In the genomic region with DNA sequence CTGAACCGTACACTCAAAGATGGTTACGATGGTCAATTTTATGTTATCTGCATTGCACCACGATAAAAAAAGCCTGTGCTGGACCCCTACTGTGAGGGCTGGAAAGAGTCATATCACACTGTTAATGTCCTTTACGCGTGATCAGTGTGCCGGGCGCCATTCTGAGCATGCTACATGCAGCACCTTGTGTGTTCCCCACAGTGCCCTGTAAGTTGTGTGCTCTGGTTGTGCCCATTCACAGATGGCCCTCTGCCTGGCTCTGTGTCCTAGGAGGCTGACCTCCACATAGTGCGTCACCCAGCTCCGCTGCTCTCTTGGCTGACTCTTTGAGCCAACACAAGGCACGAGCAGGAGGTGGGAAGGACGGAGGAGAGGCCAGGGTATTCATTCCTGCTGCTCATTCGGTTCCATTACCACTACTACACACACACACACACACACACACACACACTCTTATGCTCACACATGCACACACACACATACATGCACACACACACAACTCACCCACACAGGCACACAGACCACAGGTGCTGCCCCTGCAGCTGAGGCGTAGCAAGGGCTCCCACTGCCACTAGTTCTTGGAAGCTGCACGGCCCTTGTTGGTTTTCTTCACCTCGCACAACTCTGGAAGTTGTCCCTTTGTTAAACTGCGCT, we compare ENCODE assay signal across 23 cellular contexts.
"Had no signal": no experiment of that assay in that cellular context is flagged by ENCODE, and none has a peak within 500 bp of the region (broad histone marks: within the 10 kb centered on the region; RNA-seq: fewer than 3 reads in every experiment).

No MANE protein-coding gene starts in this region.

- H3K36me3 Mint-ChIP-seq: activated naive CD4-positive, alpha-beta T cell treated with anti-CD3 and anti-CD28 coated beads, Interleukin-2, amount 10 ng/mL, durations not matched to agents 7 days and 5 days; activated naive CD8-positive, alpha-beta T cell treated with anti-CD3 and anti-CD28 coated beads for 36 hours; T-cell had no signal

- ATAC-seq: activated CD4-positive, alpha-beta T cell treated with anti-CD3 and anti-CD28 coated beads for 36 hours; activated CD8-positive, alpha-beta T cell treated with anti-CD3 and anti-CD28 coated beads for 36 hours; activated T-cell treated with anti-CD3 and anti-CD28 coated beads, Interleukin-2, amount 50 U/mL, for 72 hours; PC-3; T-cell had no signal

- H3K4me1 Mint-ChIP-seq: activated CD4-positive, alpha-beta T cell treated with anti-CD3 and anti-CD28 coated beads for 36 hours; activated naive CD4-positive, alpha-beta T cell treated with anti-CD3 and anti-CD28 coated beads, Interleukin-2, amount 10 ng/mL, durations not matched to agents 7 days and 5 days; activated naive CD8-positive, alpha-beta T cell treated with anti-CD3 and anti-CD28 coated beads for 36 hours had no signal

- H3K9me3 Mint-ChIP-seq: activated CD8-positive, alpha-beta T cell treated with anti-CD3 and anti-CD28 coated beads for 36 hours; activated naive CD4-positive, alpha-beta T cell treated with anti-CD3 and anti-CD28 coated beads, Interleukin-2, amount 10 ng/mL, durations not matched to agents 7 days and 5 days; activated naive CD8-positive, alpha-beta T cell treated with anti-CD3 and anti-CD28 coated beads for 36 hours; activated T-cell treated with anti-CD3 and anti-CD28 coated beads, Interleukin-2, amount 50 U/mL, for 72 hours; activated T-helper 2 cell treated with anti-CD3 and anti-CD28 coated beads, Interferon-gamma antibody, Interleukin-2, Interleukin-4, amounts not matched to agents 10 μg/mL and 5 μg/mL and 100 μg/mL, durations not matched to agents 14 hours and 24 hours and 36 hours; T-cell had no signal

- H3K27ac ChIP-seq: VCaP had no signal

- H3K4me3 Mint-ChIP-seq: activated CD4-positive, alpha-beta T cell treated with anti-CD3 and anti-CD28 coated beads for 36 hours; activated CD8-positive, alpha-beta T cell treated with anti-CD3 and anti-CD28 coated beads for 36 hours; activated naive CD4-positive, alpha-beta T cell treated with anti-CD3 and anti-CD28 coated beads, Interleukin-2, amount 10 ng/mL, durations not matched to agents 7 days and 5 days; activated naive CD8-positive, alpha-beta T cell treated with anti-CD3 and anti-CD28 coated beads for 36 hours; activated T-cell treated with anti-CD3 and anti-CD28 coated beads, Interleukin-2, amount 50 U/mL, for 72 hours; T-cell had no signal

- H3K27ac Mint-ChIP-seq: activated CD4-positive, alpha-beta T cell treated with anti-CD3 and anti-CD28 coated beads for 36 hours; activated CD8-positive, alpha-beta T cell treated with anti-CD3 and anti-CD28 coated beads for 36 hours; activated naive CD4-positive, alpha-beta T cell treated with anti-CD3 and anti-CD28 coated beads, Interleukin-2, amount 10 ng/mL, durations not matched to agents 7 days and 5 days; activated naive CD8-positive, alpha-beta T cell treated with anti-CD3 and anti-CD28 coated beads for 36 hours; activated T-cell treated with anti-CD3 and anti-CD28 coated beads, Interleukin-2, amount 50 U/mL, for 72 hours; activated T-helper 2 cell treated with anti-CD3 and anti-CD28 coated beads, Interferon-gamma antibody, Interleukin-2, Interleukin-4, amounts not matched to agents 10 μg/mL and 5 μg/mL and 100 μg/mL, durations not matched to agents 14 hours and 24 hours and 36 hours; T-cell had no signal

- DNase-seq: activated CD4-positive, alpha-beta T cell treated with anti-CD3 and anti-CD28 coated beads for 36 hours; activated CD8-positive, alpha-beta memory T cell treated with anti-CD3 and anti-CD28 coated beads, Interleukin-2, amount 50 U/mL, for 4 hours; activated CD8-positive, alpha-beta T cell treated with anti-CD3 and anti-CD28 coated beads for 36 hours; activated gamma-delta T cell treated with Interleukin-2 at 50 U/mL for 16 hours; activated naive CD4-positive, alpha-beta T cell treated with anti-CD3 and anti-CD28 coated beads, Interleukin-2, amount 10 ng/mL, durations not matched to agents 7 days and 5 days; activated naive CD8-positive, alpha-beta T cell treated with anti-CD3 and anti-CD28 coated beads for 36 hours; activated T-cell treated with anti-CD3 and anti-CD28 coated beads, Interleukin-2, amount 50 U/mL, for 72 hours; anterior cingulate cortex; KBM-7; NCI-H1092; NCI-H1417; NCI-H1694; NCI-H2029; NCI-H2107; NCI-H2171 treated with DMSO at 0.1 percent for 48 hours; NCI-H345; NCI-H510A; PC-3; SHP77 treated with DMSO at 0.1 percent for 48 hours; T-cell; T-helper 2 cell had no signal
